ENCODE assay signal across 16 cellular contexts in the genomic region with DNA sequence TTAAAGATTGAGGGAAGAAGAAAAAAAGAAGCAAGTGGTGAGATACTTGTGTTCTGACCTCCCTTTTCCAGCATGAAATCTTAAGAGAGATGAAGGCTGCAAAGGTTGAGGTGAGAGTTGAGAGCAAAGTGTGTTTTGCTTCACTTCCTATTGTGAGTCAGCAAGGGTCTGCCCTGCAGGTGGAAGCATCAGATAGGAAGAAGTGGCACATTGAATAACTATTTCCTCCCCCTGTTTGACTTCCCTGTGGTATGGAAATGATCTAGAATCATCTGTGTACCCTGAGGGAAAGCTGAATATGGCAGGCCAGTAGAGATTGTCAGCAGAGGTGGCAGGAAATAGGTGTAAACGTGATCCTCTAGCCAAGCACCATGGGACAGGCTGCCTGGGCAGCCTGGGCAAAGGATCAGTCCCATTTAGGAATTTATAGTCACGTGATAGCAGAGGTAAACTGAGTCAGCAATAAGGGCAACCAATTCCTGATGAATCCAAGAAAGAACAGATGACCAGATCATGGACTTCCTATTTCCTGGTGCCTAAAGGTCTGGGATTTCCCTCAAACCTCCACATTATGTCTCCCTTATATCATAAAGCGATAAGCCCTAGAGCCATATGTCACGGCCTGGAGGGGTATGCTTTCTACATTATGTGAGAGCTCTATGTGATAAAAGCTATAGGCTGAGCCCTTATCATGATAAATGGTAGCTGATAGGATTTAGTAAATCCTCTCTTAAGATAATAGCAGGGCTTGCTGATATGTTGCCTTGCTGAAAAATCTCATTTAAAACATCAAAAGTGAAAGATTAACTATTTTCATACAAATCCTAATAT.
A peak's percentile ranks its signal among the peaks of the same experiment; 100 is the strongest.
DNase-seq lines count a peak whose midpoint lies in the region; ATAC-seq, FAIRE-seq and TF ChIP-seq lines count a peak whose summit lies in the region.
"Had no signal": no experiment of that assay in that cellular context is flagged by ENCODE, and none has a peak within 500 bp of the region (broad histone marks: within the 10 kb centered on the region; RNA-seq: fewer than 3 reads in every experiment).

No MANE protein-coding gene starts in this region.

- H4K8ac ChIP-seq in mesendoderm (ENCODE audit: low read depth, low read length) = no peak overlapping the region

- H3K79me2 ChIP-seq in DND-41 (ENCODE audit: insufficient read depth, low read length) = no peaks in the 10 kb centered on the region
- no peaks in the 10 kb centered on the region for H3K79me2 ChIP-seq in K562 (ENCODE audit: control insufficient read depth, insufficient read depth, low read length)
- no peaks in the 10 kb centered on the region for H3K79me2 ChIP-seq in mesendoderm (ENCODE audit: control insufficient read depth, insufficient read depth, low read length)

- H2AK5ac ChIP-seq in mesendoderm (ENCODE audit: low read length) = peak overlapping the region; percentile 6

- H3K79me1 ChIP-seq in mesendoderm (ENCODE audit: low read length) = no peaks in the 10 kb centered on the region

- H2BK5ac ChIP-seq in mesendoderm (ENCODE audit: low read length) = peak overlapping the region; percentile 66

- no peaks in the 10 kb centered on the region for H3K9me1 ChIP-seq in K562 (ENCODE audit: control insufficient read depth, insufficient read depth, low read length)

- no peak overlapping the region for H3K23ac ChIP-seq in mesendoderm (ENCODE audit: low read length)

- TF ChIP-seq CTCF in DND-41 (IDR thresholded peaks at IDR 0.05; ENCODE audit: borderline replicate concordance, extremely low read depth, low read length, poor library complexity, severe bottlenecking) (peak; percentile 10), K562 (IDR thresholded peaks at IDR 0.05 in 2 of 3, conservative IDR thresholded peaks at IDR 0.05 in 1 of 3; ENCODE audit: insufficient read depth in 2 of 3, low read depth in 1 of 3, low read length in 3 of 3) (no peak)

- no peak overlapping the region for H2BK120ac ChIP-seq in mesendoderm (ENCODE audit: low read depth, low read length)

- H3K4ac ChIP-seq in mesendoderm (ENCODE audit: low read depth, low read length) = no peak overlapping the region

- H3K4me2 ChIP-seq in DND-41 (ENCODE audit: insufficient read depth, low read length) = no peak overlapping the region
- H3K4me2 ChIP-seq in K562 (ENCODE audit: insufficient read depth, low read length) = no peak overlapping the region
- H3K4me2 ChIP-seq in mesendoderm (ENCODE audit: low read length) = no peak overlapping the region
- H3K4me2 ChIP-seq: A549, SK-N-SH had no signal

- POLR2A ChIA-PET in K562 (lab: Yijun Ruan, JAX) = no interaction called here

- no peaks in the 10 kb centered on the region for H3K4me1 ChIP-seq in DND-41 (ENCODE audit: insufficient read depth, low read length)
- H3K4me1 ChIP-seq in K562 (replicated peaks in 1 of 2; ENCODE audit: control insufficient read depth in 2 of 2, insufficient read depth in 2 of 2, low read length in 2 of 2) = no peaks in the 10 kb centered on the region
- H3K4me1 ChIP-seq in mesendoderm (ENCODE audit: control insufficient read depth, low read depth, low read length) = peaks cover 4% of the 10 kb centered on the region
- H3K4me1 ChIP-seq: A549 had no signal

- 0% methylated on average over 4 of the region's 4 CpGs for WGBS in K562 (ENCODE audit: insufficient coverage, low coverage, missing lambda C conversion rate)
- no CpG with 5 or more reads among the region's 4 CpGs for WGBS in mesendoderm (ENCODE audit: extremely low coverage, insufficient coverage, low lambda C conversion rate)

- BruUV-seq in K562 (replicated peaks; lab: Mats Ljungman, UMichigan) = no TSS peak

- in situ Hi-C loops in K562 (cut with MboI) = no loop called here

- H3K9me3 ChIP-seq in DND-41 (ENCODE audit: insufficient read depth, low read length, severe bottlenecking) (peaks cover 22% of the 10 kb centered on the region), K562 (replicated peaks; ENCODE audit: control insufficient read depth, insufficient read depth, low read depth, low read length) (no peaks in the 10 kb centered on the region; the same call in 1 of the 2 replicates)
- H3K9me3 ChIP-seq: A549, SK-N-SH had no signal

- H2AFZ ChIP-seq in DND-41 (ENCODE audit: low read depth, low read length) = no peak overlapping the region
- no peak overlapping the region for H2AFZ ChIP-seq in K562 (ENCODE audit: low read depth, low read length)

- H3K36me3 ChIP-seq in DND-41 (ENCODE audit: insufficient read depth, low read length) (no peaks in the 10 kb centered on the region), K562 (ENCODE audit: control insufficient read depth, insufficient read depth, low read length) (no peaks in the 10 kb centered on the region), mesendoderm (ENCODE audit: control insufficient read depth, insufficient read depth, low read length) (no peaks in the 10 kb centered on the region)

- H4K5ac ChIP-seq in mesendoderm (ENCODE audit: low read length) = no peak overlapping the region

- DNase-seq in DND-41 (no peak), NCI-H82 (lab: John Stamatoyannopoulos, UW) (peak; percentile 97), K562 (ENCODE audit: extremely low read depth in 1 of 4, low spot score in 3 of 4) (no peak), mesendoderm (peak; percentile 83), DMS153 (lab: John Stamatoyannopoulos, UW) (no peak), sciatic nerve (ENCODE audit: low spot score) (no peak), Right ventricle myocardium inferior (ENCODE audit: missing footprints) (no peak)
- DNase-seq in activated effector memory CD4-positive, alpha-beta T cell treated with Interleukin-2 at 50 U/mL for 16 hours = no peak
- DNase-seq: C1 segment of cervical spinal cord, H9, NCI-H1417 treated with DMSO at 0.1 percent for 48 hours, NCI-H1930, NCI-H446, SHP77, SK-N-SH had no signal

- CTCF ChIA-PET in K562 (lab: Yijun Ruan, JAX; ENCODE audit: low intra/inter-chr PET ratio) = no interaction called here

- no peak overlapping the region for H3K27ac ChIP-seq in DND-41 (ENCODE audit: low read length)
- H3K27ac ChIP-seq in K562 (ENCODE audit: extremely low read depth, low read depth, low read length) = no peak overlapping the region
- H3K27ac ChIP-seq in mesendoderm (ENCODE audit: low read depth, low read length) = peak overlapping the region; percentile 58
- H3K27ac ChIP-seq: A549 had no signal

- FAIRE-seq in K562 (lab: Jason Lieb, UNC) = no peak
- FAIRE-seq: A549 had no signal

- intact Hi-C loops in K562 (cut with micrococcal nuclease) (no loop called here), sciatic nerve (cut with DNase I) (no loop called here), Right ventricle myocardium inferior (cut with DNase I) (no loop called here)

- H4K20me1 ChIP-seq in DND-41 (ENCODE audit: insufficient read depth, low read length) = no peaks in the 10 kb centered on the region
- H4K20me1 ChIP-seq in K562 (replicated peaks; ENCODE audit: control insufficient read depth, insufficient read depth, low read length) = no peaks in the 10 kb centered on the region

- no peak overlapping the region for H3K18ac ChIP-seq in mesendoderm (ENCODE audit: low read length)

- H2BK15ac ChIP-seq in mesendoderm (replicated peaks; ENCODE audit: low read depth) = no peak overlapping the region

- H3K27me3 ChIP-seq in DND-41 (ENCODE audit: insufficient read depth, low read length, poor library complexity) (no peaks in the 10 kb centered on the region), K562 (ENCODE audit: control insufficient read depth in 2 of 2, insufficient read depth in 2 of 2, low read length in 2 of 2) (no peaks in the 10 kb centered on the region), mesendoderm (ENCODE audit: insufficient read depth, low read length, poor library complexity) (no peaks in the 10 kb centered on the region)

- H3K56ac ChIP-seq in mesendoderm (ENCODE audit: low read length) = no peak overlapping the region

- H3K4me3 ChIP-seq in DND-41 (ENCODE audit: low read depth in 1 of 2, low read length in 2 of 2) = no peak overlapping the region
- no peak overlapping the region for H3K4me3 ChIP-seq in K562
- no peak overlapping the region for H3K4me3 ChIP-seq in mesendoderm (ENCODE audit: low read length)
- H3K4me3 ChIP-seq: A549 had no signal

- ATAC-seq in DND-41 (ENCODE audit: insufficient read depth, low read depth) = no peak
- no peak for ATAC-seq in K562
- no peak for ATAC-seq in sciatic nerve
- no peak for ATAC-seq in Right ventricle myocardium inferior
- ATAC-seq: A549 had no signal

- no peak for TF ChIP-seq POLR2A in K562 (conservative IDR thresholded peaks at IDR 0.05)

- TF ChIP-seq RAD21 in K562 (CRISPR knock-in tag; conservative IDR thresholded peaks at IDR 0.05 in 1 of 2, IDR thresholded peaks at IDR 0.05 in 1 of 2) = no peak

- H3K9ac ChIP-seq in DND-41 (ENCODE audit: low read depth, low read length) (no peak overlapping the region), K562 (ENCODE audit: insufficient read depth in 1 of 2, low read depth in 2 of 2, low read length in 2 of 2) (no peak overlapping the region), mesendoderm (ENCODE audit: low read length) (no peak overlapping the region)
- H3K9ac ChIP-seq: SK-N-SH had no signal

- no peak for TF ChIP-seq EP300 in K562 (IDR thresholded peaks at IDR 0.05; ENCODE audit: low read length)

TF ChIP-seq in K562, 482 proteins besides CTCF, POLR2A, EP300 and RAD21 (continues in another document):
- TF ChIP-seq RFX1 (IDR thresholded peaks at IDR 0.05) (no peak), ZBED1 (IDR thresholded peaks at IDR 0.05) (no peak), RFX7 (CRISPR knock-in tag; IDR thresholded peaks at IDR 0.05) (no peak)
- TF ChIP-seq, protein P1, sequence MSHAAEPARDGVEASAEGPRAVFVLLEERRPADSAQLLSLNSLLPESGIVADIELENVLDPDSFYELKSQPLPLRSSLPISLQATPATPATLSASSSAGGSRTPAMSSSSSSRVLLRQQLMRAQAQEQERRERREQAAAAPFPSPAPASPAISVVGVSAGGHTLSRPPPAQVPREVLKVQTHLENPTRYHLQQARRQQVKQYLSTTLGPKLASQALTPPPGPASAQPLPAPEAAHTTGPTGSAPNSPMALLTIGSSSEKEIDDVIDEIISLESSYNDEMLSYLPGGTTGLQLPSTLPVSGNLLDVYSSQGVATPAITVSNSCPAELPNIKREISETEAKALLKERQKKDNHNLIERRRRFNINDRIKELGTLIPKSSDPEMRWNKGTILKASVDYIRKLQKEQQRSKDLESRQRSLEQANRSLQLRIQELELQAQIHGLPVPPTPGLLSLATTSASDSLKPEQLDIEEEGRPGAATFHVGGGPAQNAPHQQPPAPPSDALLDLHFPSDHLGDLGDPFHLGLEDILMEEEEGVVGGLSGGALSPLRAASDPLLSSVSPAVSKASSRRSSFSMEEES (CRISPR knock-in tag; IDR thresholded peaks at IDR 0.05) = peak; percentile 80

Comparison
In these comparisons a context has a peak if more than half of its experiments do, and no peak if none do; other contexts are left out.
1. DNase-seq: peak in NCI-H82 (single experiment) and mesendoderm (single experiment); none in DND-41 (single experiment), K562 (0 of 4), activated effector memory CD4-positive, alpha-beta T cell treated with Interleukin-2 at 50 U/mL for 16 hours (single experiment), DMS153 (single experiment), sciatic nerve (single experiment) and Right ventricle myocardium inferior (single experiment).